ENCODE assay signal across 13 cellular contexts in the genomic region with DNA sequence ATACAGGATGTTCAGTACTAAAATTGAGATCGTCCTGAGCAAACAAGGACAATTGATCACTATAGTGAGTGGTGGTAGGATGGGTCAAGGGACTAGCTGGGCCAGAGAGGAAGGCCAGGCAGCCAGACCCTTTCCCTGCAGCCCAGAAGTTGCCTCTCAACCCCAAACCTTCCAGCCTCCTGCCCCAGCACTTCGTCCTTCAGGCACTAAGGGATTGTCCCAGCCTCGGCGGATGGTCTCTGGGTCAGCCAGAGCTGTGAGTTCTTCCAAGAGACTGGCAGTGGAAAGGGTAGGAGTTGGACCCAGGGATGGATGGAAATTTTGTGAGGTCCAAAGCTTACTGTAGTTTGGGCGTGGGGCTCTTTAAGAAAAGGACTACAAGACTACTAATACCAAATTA. TPM values are rescaled to one million over a fixed set of nuclear protein-coding genes. Genes with fewer than 3 reads are reported as not detected.
DNase-seq lines count a peak whose midpoint lies in the region; TF ChIP-seq lines count a peak whose summit lies in the region.
"Had no signal": no experiment of that assay in that cellular context is flagged by ENCODE, and none has a peak within 500 bp of the region (broad histone marks: within the 10 kb centered on the region; RNA-seq: fewer than 3 reads in every experiment).

No MANE protein-coding gene starts in this region.

- 88 to 93% methylated on average over 5 of the region's 5 CpGs for WGBS in sigmoid colon, 2 donors

- no peak for TF ChIP-seq CTCF in sigmoid colon (IDR thresholded peaks at IDR 0.05)

- peaks cover 0 to 39% (median 30%) of the 10 kb centered on the region in 4 donors for H3K4me1 ChIP-seq in sigmoid colon
- H3K4me1 ChIP-seq: Caco-2 had no signal

- peaks cover 16 to 71% (median 51%) of the 10 kb centered on the region in 3 donors for H3K27me3 ChIP-seq in sigmoid colon

- H3K9me3 ChIP-seq in sigmoid colon = no peaks in the 10 kb centered on the region
- H3K9me3 ChIP-seq: body of pancreas, Caco-2 had no signal

- H3K36me3 ChIP-seq in sigmoid colon = no peaks in the 10 kb centered on the region

- H3K27ac ChIP-seq in sigmoid colon = no peak overlapping the region
- H3K27ac ChIP-seq: body of pancreas had no signal

- H3K4me3 ChIP-seq in Jurkat, Clone E6-1 (ENCODE audit: low read length) = peak overlapping the region; percentile 65
- H3K4me3 ChIP-seq in sigmoid colon = no peak overlapping the region
- H3K4me3 ChIP-seq: body of pancreas had no signal

- TF ChIP-seq POLR2A in sigmoid colon (IDR thresholded peaks at IDR 0.05) = no peak

- TF ChIP-seq EP300 in sigmoid colon (IDR thresholded peaks at IDR 0.05) = no peak

- intact Hi-C loops in sigmoid colon (cut with DNase I) = loop anchor here (10.0 kb wide), 1 partner anchor 262 kb away; no protein-coding TSS in a partner anchor

- DNase-seq in activated effector memory CD4-positive, alpha-beta T cell treated with anti-CD3 and anti-CD28 coated beads, Interleukin-2, amount 50 U/mL, for 16 hours = peak; percentile 24
- no peak for DNase-seq in activated effector memory CD4-positive, alpha-beta T cell treated with Interleukin-2 at 50 U/mL for 16 hours
- DNase-seq in Jurkat, Clone E6-1 (ENCODE audit: low read depth, low spot score) = no peak
- DNase-seq in islet precursor cell = peak; percentile 40
- peak; percentile 54 for DNase-seq in sigmoid colon
- no peak for DNase-seq in RKO (ENCODE audit: low spot score)
- no peak for DNase-seq in NCI-H69 (lab: John Stamatoyannopoulos, UW)
- DNase-seq in pons (ENCODE audit: low spot score) = no peak
- DNase-seq: mammary epithelial cell; stimulated activated CD4-positive, alpha-beta T cell treated with anti-CD3 and anti-CD28 coated beads, Interleukin-1b, Interleukin-23, amount 100 ng/mL, for 48 hours had no signal

RNA-seq across cellular contexts. Expression of gene LMO1, which starts 3.6 kb away (rescaled TPM):
- 10.7 TPM for polyA plus RNA-seq in Jurkat, Clone E6-1 (2012; ENCODE audit: insufficient read depth, insufficient read length)
- total RNA-seq in sigmoid colon = 1 to 10 TPM in 1 of 4 donors, under 1 TPM in 1, not detected in 2; 0.66 to 1.8 TPM
- under 1 TPM in 1 of 3 donors, not detected in 2; 0.04 TPM for polyA plus RNA-seq in sigmoid colon
- total RNA-seq: Caco-2, esophagus mucosa had no signal
- polyA plus RNA-seq: mammary epithelial cell had no signal

Comparison
In these comparisons a context has a peak if more than half of its experiments do, and no peak if none do; other contexts are left out.
1. DNase-seq: peak in activated effector memory CD4-positive, alpha-beta T cell treated with anti-CD3 and anti-CD28 coated beads, Interleukin-2, amount 50 U/mL, for 16 hours (single experiment), islet precursor cell (single experiment) and sigmoid colon (single experiment); none in activated effector memory CD4-positive, alpha-beta T cell treated with Interleukin-2 at 50 U/mL for 16 hours (single experiment), Jurkat, Clone E6-1 (single experiment), RKO (single experiment), NCI-H69 (single experiment) and pons (single experiment).